ENCODE assay signal across 8 cellular contexts in the genomic region with DNA sequence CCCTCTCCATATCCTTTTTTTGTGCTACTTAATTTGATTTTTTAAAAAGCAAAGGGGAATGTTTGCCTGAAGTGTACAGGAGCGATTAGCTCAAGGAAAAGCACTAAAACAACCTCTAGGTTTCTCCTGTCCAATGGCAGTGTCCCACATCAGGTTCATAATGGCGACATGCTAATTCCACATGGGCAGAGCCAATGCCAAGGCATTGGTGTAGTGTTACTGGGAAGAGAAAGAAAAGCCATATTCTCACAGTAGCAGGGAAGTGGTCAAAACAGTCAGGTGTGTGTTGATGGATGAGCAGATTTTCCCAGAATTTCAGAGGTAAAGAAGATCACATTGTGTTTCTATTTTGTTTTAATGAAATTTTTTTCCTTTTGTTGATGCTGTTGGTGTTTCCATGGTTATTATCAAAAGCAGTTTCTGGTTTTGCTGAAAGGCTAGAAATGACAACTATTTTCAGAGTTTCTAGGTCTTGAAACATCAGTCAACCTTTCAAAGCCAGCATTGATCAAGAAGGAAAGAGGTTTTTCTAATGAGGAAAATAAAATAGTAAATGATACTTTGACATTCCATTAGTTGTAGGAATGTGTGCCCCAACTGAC.
DNase-seq lines count a peak whose midpoint lies in the region; TF ChIP-seq lines count a peak whose summit lies in the region.

No MANE protein-coding gene starts in this region.

- H3K4me1 ChIP-seq in stomach (peaks cover 51 to 94% (median 73%) of the 10 kb centered on the region in 4 donors), vagina (peaks cover 72% of the 10 kb centered on the region)

- no peak for TF ChIP-seq POLR2A in stomach (IDR thresholded peaks at IDR 0.05)
- TF ChIP-seq POLR2A in vagina (IDR thresholded peaks at IDR 0.05), result no peak

- H3K27me3 ChIP-seq in stomach (no peaks in the 10 kb centered on the region), vagina (no peaks in the 10 kb centered on the region)

- TF ChIP-seq CTCF in stomach (IDR thresholded peaks at IDR 0.05) (no peak), vagina (IDR thresholded peaks at IDR 0.05) (no peak)

- H3K4me3 ChIP-seq in stomach (no peak overlapping the region), vagina (no peak overlapping the region)

- intact Hi-C loops in stomach (cut with DNase I; ENCODE audit: low total_unique reads), result no loop called here
- intact Hi-C loops in vagina (cut with DNase I), result no loop called here
- intact Hi-C loops in posterior cingulate gyrus (cut with DNase I), result no loop called here

- H3K36me3 ChIP-seq in stomach (no peaks in the 10 kb centered on the region), vagina (no peaks in the 10 kb centered on the region)

- WGBS in stomach, 5 donors, result 39 to 69% (median 50%) methylated on average over 2 of the region's 2 CpGs

- no peak for TF ChIP-seq EP300 in stomach (IDR thresholded peaks at IDR 0.05)

- no peaks in the 10 kb centered on the region for H3K9me3 ChIP-seq in stomach
- no peaks in the 10 kb centered on the region for H3K9me3 ChIP-seq in vagina

- in situ Hi-C loops in SK-MEL-5 (cut with HindIII; ENCODE audit: low pct_unique_long_range_greater_than_20kb, low sequenced_read_pairs), result no loop called here

- DNase-seq in NCI-H1436 (lab: John Stamatoyannopoulos, UW) (peak; percentile 28), NCI-H1436 treated with DMSO at 0.1 percent for 48 hours (lab: John Stamatoyannopoulos, UW) (no peak), SK-MEL-5 (ENCODE audit: low read depth, low spot score) (peak; percentile 64), iPS DF 4.7 (ENCODE audit: extremely low read depth, low spot score) (peak; percentile 75), stomach (no peak), vagina (ENCODE audit: extremely low spot score in 2 of 2) (no peak), posterior cingulate gyrus (no peak)
- no peak for DNase-seq in central memory CD4-positive, alpha-beta T cell

- H3K27ac ChIP-seq in stomach (peak overlapping the region in 3 of 5 donors; percentile 34 to 66 (median 54)), vagina (no peak overlapping the region)

Comparison
In these comparisons a context has a peak if more than half of its experiments do, and no peak if none do; other contexts are left out.
1. DNase-seq: peak in NCI-H1436 (single experiment), SK-MEL-5 (single experiment) and iPS DF 4.7 (single experiment); none in NCI-H1436 treated with DMSO at 0.1 percent for 48 hours (single experiment), stomach (single experiment), central memory CD4-positive, alpha-beta T cell (single experiment), vagina (0 of 2) and posterior cingulate gyrus (0 of 10).